ENCODE assay signal across 1 cellular context in the genomic region with DNA sequence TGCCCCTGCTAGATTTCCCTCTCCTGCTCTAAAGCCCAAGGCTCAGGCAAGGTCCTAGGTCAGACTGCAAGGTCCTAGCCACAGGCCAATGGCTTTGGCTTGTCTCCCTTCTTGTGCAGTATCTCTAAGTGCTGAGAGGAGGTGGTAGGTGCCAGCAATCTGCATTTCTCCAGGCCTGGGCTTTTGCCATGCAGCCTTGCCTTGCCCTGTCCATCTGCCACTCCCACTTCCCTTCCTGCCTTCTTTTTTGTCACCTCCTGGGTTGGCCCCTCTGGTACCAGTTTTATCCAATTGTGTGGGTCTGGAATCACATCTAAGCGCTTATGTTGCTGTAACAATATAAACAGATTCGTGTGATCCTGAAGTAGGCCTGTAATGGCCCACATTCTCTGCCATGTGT.
TF ChIP-seq lines count a peak whose summit lies in the region.

No MANE protein-coding gene starts in this region.

TF ChIP-seq in WTC11, 78 proteins besides CTCF, POLR2A, EP300 and RAD21 (continued from another document):
- TF ChIP-seq, protein P1, sequence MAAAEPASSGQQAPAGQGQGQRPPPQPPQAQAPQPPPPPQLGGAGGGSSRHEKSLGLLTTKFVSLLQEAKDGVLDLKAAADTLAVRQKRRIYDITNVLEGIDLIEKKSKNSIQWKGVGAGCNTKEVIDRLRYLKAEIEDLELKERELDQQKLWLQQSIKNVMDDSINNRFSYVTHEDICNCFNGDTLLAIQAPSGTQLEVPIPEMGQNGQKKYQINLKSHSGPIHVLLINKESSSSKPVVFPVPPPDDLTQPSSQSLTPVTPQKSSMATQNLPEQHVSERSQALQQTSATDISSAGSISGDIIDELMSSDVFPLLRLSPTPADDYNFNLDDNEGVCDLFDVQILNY (CRISPR knock-in tag; IDR thresholded peaks at IDR 0.05): no peak
- no peak for TF ChIP-seq NR3C1 (CRISPR knock-in tag; conservative IDR thresholded peaks at IDR 0.05; ENCODE audit: low read depth)
